Comparison of ENCODE assay signal across 1 cellular context in genomic region chr5:72057816-72058215, GRCh38.
TF ChIP-seq lines count a peak whose summit lies in the region.

No MANE protein-coding gene starts in this region.

TF ChIP-seq in GM23338, 12 proteins besides CTCF, POLR2A, EP300 and RAD21 (continued from another document):
- TF ChIP-seq ZNF462 (CRISPR knock-in tag; IDR thresholded peaks at IDR 0.05) (no peak), CREB1 (CRISPR knock-in tag; IDR thresholded peaks at IDR 0.05; ENCODE audit: low read depth) (no peak)
